In genomic region chr1:201551877-201552731, GRCh38 we compare ENCODE assay signal across 8 cellular contexts. TPM values are rescaled to one million over a fixed set of nuclear protein-coding genes. Genes with fewer than 3 reads are reported as not detected.
DNase-seq lines count a peak whose midpoint lies in the region; ATAC-seq and TF ChIP-seq lines count a peak whose summit lies in the region.
"Had no signal": no experiment of that assay in that cellular context is flagged by ENCODE, and none has a peak within 500 bp of the region (broad histone marks: within the 10 kb centered on the region; RNA-seq: fewer than 3 reads in every experiment).

No MANE protein-coding gene starts in this region.

- intact Hi-C loops in thyroid gland (cut with DNase I): no loop called here

- H3K27ac ChIP-seq in thoracic aorta (peak overlapping the region; percentile 30 to 49), thyroid gland (no peak overlapping the region)

- H3K4me3 ChIP-seq in kidney epithelial cell (ENCODE audit: low read depth, low read length) (no peak overlapping the region), thoracic aorta (no peak overlapping the region), thyroid gland (replicated peaks in 1 of 3) (no peak overlapping the region)

- TF ChIP-seq CTCF in kidney epithelial cell (IDR thresholded peaks at IDR 0.05; ENCODE audit: insufficient read depth, low read length, poor library complexity, severe bottlenecking): no peak
- no peak for TF ChIP-seq CTCF in thoracic aorta (IDR thresholded peaks at IDR 0.05)
- no peak for TF ChIP-seq CTCF in thyroid gland (IDR thresholded peaks at IDR 0.05)

- H3K9me3 ChIP-seq in thoracic aorta: no peaks in the 10 kb centered on the region
- no peaks in the 10 kb centered on the region for H3K9me3 ChIP-seq in thyroid gland

- no peaks in the 10 kb centered on the region for H3K27me3 ChIP-seq in kidney epithelial cell (ENCODE audit: control insufficient read depth, insufficient read depth, low read length)
- H3K27me3 ChIP-seq in thoracic aorta (replicated peaks; ENCODE audit: insufficient read depth): no peaks in the 10 kb centered on the region
- H3K27me3 ChIP-seq in thyroid gland: no peaks in the 10 kb centered on the region

- H3K36me3 ChIP-seq in kidney epithelial cell (ENCODE audit: control insufficient read depth, insufficient read depth, low read length) (no peaks in the 10 kb centered on the region), thoracic aorta (no peaks in the 10 kb centered on the region), thyroid gland (no peaks in the 10 kb centered on the region)

- TF ChIP-seq POLR2A in thyroid gland (IDR thresholded peaks at IDR 0.05): no peak

- peaks cover 27 to 37% of the 10 kb centered on the region in 2 donors for H3K4me1 ChIP-seq in thoracic aorta (ENCODE audit: control insufficient read depth in 1 of 2, low read depth in 2 of 2)
- H3K4me1 ChIP-seq in thyroid gland: peaks cover 3 to 23% of the 10 kb centered on the region in 2 donors

- ATAC-seq in thoracic aorta (ENCODE audit: insufficient number of reproducible peaks, low FRiP score, low read depth) (no peak), HG03439 (IDR thresholded peaks at IDR 0.05; ENCODE audit: unreplicated experiment) (no peak)

- 78 to 87% methylated on average over 11 to 12 of the region's 12 CpGs for WGBS in thyroid gland, 2 donors

- DNase-seq in LoVo (ENCODE audit: low spot score) (peak; percentile 28), amniotic stem cell (lab: John Stamatoyannopoulos, UW) (peak; percentile 28), kidney epithelial cell (ENCODE audit: low read depth) (peak; percentile 88), thoracic aorta (ENCODE audit: low spot score) (no peak), thyroid gland (no peak), NCI-H2196 treated with DMSO at 0.1 percent for 48 hours (lab: John Stamatoyannopoulos, UW; ENCODE audit: unreplicated experiment) (no peak)
- DNase-seq: activated naive CD8-positive, alpha-beta T cell treated with anti-CD3 and anti-CD28 coated beads for 36 hours had no signal

RNA-seq across cellular contexts. Expression of gene NAV1, which starts 13.2 kb away (rescaled TPM):
- total RNA-seq in kidney epithelial cell: 37.1 and 43.0 TPM in 2 replicates
- 100 to 1,000 TPM; 126 to 255 TPM for total RNA-seq in thoracic aorta
- total RNA-seq in thyroid gland: 10 to 100 TPM; 13.3 to 29.7 (median 24.1) TPM

RNA-seq across cellular contexts. Expression of gene CSRP1, which starts 45.2 kb away (rescaled TPM):
- total RNA-seq in kidney epithelial cell (784 and 823 TPM in 2 replicates), thoracic aorta (1,000 to 10,000 TPM; 2,051 to 3,060 TPM), thyroid gland (100 to 1,000 TPM; 285 to 835 (median 454) TPM)

Comparison
In these comparisons a context has a peak if more than half of its experiments do, and no peak if none do; other contexts are left out.
1. DNase-seq: peak in LoVo (single experiment), amniotic stem cell (single experiment) and kidney epithelial cell (single experiment); none in thoracic aorta (single experiment), thyroid gland (0 of 2) and NCI-H2196 treated with DMSO at 0.1 percent for 48 hours (single experiment).
2. H3K27ac ChIP-seq: peak in thoracic aorta (2 of 2); none in thyroid gland (0 of 3).